Comparison of ENCODE assay signal across 30 cellular contexts in genomic region chr12:61311413-61311812, GRCh38.
"Had no signal": no experiment of that assay in that cellular context is flagged by ENCODE, and none has a peak within 500 bp of the region (broad histone marks: within the 10 kb centered on the region; RNA-seq: fewer than 3 reads in every experiment).

No MANE protein-coding gene starts in this region.

- H3K9me3 ChIP-seq: adrenal gland, body of pancreas, colonic mucosa, gastrocnemius medialis had no signal

- H3K27ac ChIP-seq: adrenal gland, body of pancreas, colonic mucosa, dorsolateral prefrontal cortex, gastrocnemius medialis, WERI-Rb-1 had no signal

- H3K36me3 ChIP-seq: adrenal gland, colonic mucosa, gastrocnemius medialis, WERI-Rb-1 had no signal

- H3K4me3 ChIP-seq: adrenal gland, body of pancreas, colonic mucosa, dorsolateral prefrontal cortex, gastrocnemius medialis had no signal

- ATAC-seq: activated CD4-positive, CD25-positive, alpha-beta regulatory T cell treated with anti-CD3 and anti-CD28 coated beads, Interleukin-2, amount 50 U/mL, for 24 hours; activated CD8-positive, alpha-beta T cell treated with anti-CD3 and anti-CD28 coated beads for 36 hours; activated naive CD8-positive, alpha-beta T cell treated with anti-CD3 and anti-CD28 coated beads, Interleukin-2, amount 50 U/mL, for 24 hours; body of pancreas; esophagus mucosa; gastrocnemius medialis; T-helper 17 cell had no signal

- H3K4me1 ChIP-seq: adrenal gland, body of pancreas, colonic mucosa, gastrocnemius medialis had no signal

- H3K27me3 ChIP-seq: adrenal gland, body of pancreas, colonic mucosa, dorsolateral prefrontal cortex, gastrocnemius medialis had no signal

- DNase-seq: activated B cell treated with CpG ODN at 0.5 μM for 24 hours; activated CD4-positive, alpha-beta T cell treated with anti-CD3 and anti-CD28 coated beads for 48 hours; activated CD4-positive, alpha-beta T cell treated with anti-CD3 and anti-CD28 coated beads, Interleukin-2, amount 50 U/mL, for 1 hour; activated CD4-positive, alpha-beta T cell treated with anti-CD3 and anti-CD28 coated beads, Interleukin-2, amount 50 U/mL, for 48 hours; activated CD8-positive, alpha-beta memory T cell treated with anti-CD3 and anti-CD28 coated beads for 24 hours; activated CD8-positive, alpha-beta T cell treated with anti-CD3 and anti-CD28 coated beads for 36 hours; activated effector memory CD4-positive, alpha-beta T cell treated with anti-CD3 and anti-CD28 coated beads, Interleukin-2, amount 50 U/mL, for 16 hours; activated naive CD4-positive, alpha-beta T cell treated with anti-CD3 and anti-CD28 coated beads for 36 hours; activated naive CD8-positive, alpha-beta T cell treated with anti-CD3 and anti-CD28 coated beads for 36 hours; activated naive CD8-positive, alpha-beta T cell treated with anti-CD3 and anti-CD28 coated beads, Interleukin-2, amount 50 U/mL, for 24 hours; activated T-cell treated with anti-CD3 and anti-CD28 coated beads, Interleukin-2, amount 50 U/mL, for 1 hour; activated T-cell treated with anti-CD3 and anti-CD28 coated beads, Interleukin-2, amount 50 U/mL, for 48 hours; adrenal gland; amygdala; aorta; body of pancreas; caudate nucleus; colonic mucosa; dorsolateral prefrontal cortex; effector memory CD4-positive, alpha-beta T cell; endodermal cell; foreskin fibroblast; gastrocnemius medialis; glutamatergic neuron; T-helper 1 cell; T-helper 17 cell; T1000; WERI-Rb-1 had no signal
